Comparison of ENCODE assay signal across 8 cellular contexts in genomic region chr18:51878724-51879123, GRCh38.
"Had no signal": no experiment of that assay in that cellular context is flagged by ENCODE, and none has a peak within 500 bp of the region (broad histone marks: within the 10 kb centered on the region; RNA-seq: fewer than 3 reads in every experiment).

No MANE protein-coding gene starts in this region.

- H3K4me2 ChIP-seq: GM23338 had no signal

- ATAC-seq: GM23338, K562 had no signal

- H3K4me3 ChIP-seq: GM23338, K562 had no signal

- DNase-seq: H9, HCEC 1CT, KG1 had no signal

- H2AFZ ChIP-seq: GM23338 had no signal

- FAIRE-seq: H1, H54, HTR-8/SVneo, K562 had no signal
